In the genomic region with DNA sequence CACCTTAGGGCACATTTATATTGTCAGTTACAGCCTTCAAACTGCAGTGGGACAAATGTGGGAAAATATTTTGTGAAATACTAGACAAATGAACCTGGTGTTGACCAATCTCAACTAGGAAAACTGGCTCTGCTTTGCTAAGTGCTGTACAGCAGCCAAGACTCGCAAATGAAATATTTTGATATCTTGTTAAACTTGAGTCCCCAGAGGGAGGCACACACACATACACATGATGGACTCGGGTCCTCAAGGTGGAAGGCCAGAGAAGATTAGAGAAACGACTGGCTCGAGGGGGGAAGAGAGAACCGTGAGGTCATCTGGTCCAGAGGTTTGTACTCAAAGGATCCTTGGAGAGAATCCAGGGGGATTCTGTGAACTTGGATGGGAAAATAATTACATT, we compare ENCODE assay signal across 1 cellular context.
TF ChIP-seq lines count a peak whose summit lies in the region.

No MANE protein-coding gene starts in this region.

TF ChIP-seq in HEK293, 187 proteins besides CTCF, POLR2A, EP300 and RAD21 (continued from another document):
- TF ChIP-seq, protein P1, sequence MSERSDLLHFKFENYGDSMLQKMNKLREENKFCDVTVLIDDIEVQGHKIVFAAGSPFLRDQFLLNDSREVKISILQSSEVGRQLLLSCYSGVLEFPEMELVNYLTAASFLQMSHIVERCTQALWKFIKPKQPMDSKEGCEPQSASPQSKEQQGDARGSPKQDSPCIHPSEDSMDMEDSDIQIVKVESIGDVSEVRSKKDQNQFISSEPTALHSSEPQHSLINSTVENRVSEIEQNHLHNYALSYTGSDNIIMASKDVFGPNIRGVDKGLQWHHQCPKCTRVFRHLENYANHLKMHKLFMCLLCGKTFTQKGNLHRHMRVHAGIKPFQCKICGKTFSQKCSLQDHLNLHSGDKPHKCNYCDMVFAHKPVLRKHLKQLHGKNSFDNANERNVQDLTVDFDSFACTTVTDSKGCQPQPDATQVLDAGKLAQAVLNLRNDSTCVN (tag by site-specific recombination; optimal IDR thresholded peaks at IDR 0.05): no peak
TF ChIP-seq in HEK293: peak in this region for 1.
